Comparison of ENCODE assay signal across 1 cellular context in genomic region chr6:35342258-35343091, GRCh38.
TF ChIP-seq lines count a peak whose summit lies in the region.

Gene PPARD, plus strand, starts transcription at chr6:35342558. Its CDS starts 68,530 bp downstream, at chr6:35411088.

TF ChIP-seq in K562, 482 proteins besides CTCF, POLR2A, EP300 and RAD21 (continued from another document and continues in another):
- TF ChIP-seq ZHX1 (conservative IDR thresholded peaks at IDR 0.05; ENCODE audit: low read length) = no peak
- TF ChIP-seq ELF4 (CRISPR knock-in tag; IDR thresholded peaks at IDR 0.05) = 0 out of 2 replicates have a peak, but pooled peaks have one; percentile 31
- TF ChIP-seq ZNF57 (CRISPR knock-in tag; IDR thresholded peaks at IDR 0.05) = no peak
- TF ChIP-seq, protein P1, sequence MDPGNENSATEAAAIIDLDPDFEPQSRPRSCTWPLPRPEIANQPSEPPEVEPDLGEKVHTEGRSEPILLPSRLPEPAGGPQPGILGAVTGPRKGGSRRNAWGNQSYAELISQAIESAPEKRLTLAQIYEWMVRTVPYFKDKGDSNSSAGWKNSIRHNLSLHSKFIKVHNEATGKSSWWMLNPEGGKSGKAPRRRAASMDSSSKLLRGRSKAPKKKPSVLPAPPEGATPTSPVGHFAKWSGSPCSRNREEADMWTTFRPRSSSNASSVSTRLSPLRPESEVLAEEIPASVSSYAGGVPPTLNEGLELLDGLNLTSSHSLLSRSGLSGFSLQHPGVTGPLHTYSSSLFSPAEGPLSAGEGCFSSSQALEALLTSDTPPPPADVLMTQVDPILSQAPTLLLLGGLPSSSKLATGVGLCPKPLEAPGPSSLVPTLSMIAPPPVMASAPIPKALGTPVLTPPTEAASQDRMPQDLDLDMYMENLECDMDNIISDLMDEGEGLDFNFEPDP (CRISPR knock-in tag; IDR thresholded peaks at IDR 0.05) = no peak
- TF ChIP-seq POLR2AphosphoS5 (IDR thresholded peaks at IDR 0.05; ENCODE audit: control insufficient read depth, insufficient read depth, low read depth, low read length) = 0 out of 2 replicates have a peak, but pooled peaks have one; percentile 48
- TF ChIP-seq HDAC2 (IDR thresholded peaks at IDR 0.05) = no peak
- no peak for TF ChIP-seq YY1 (IDR thresholded peaks at IDR 0.05; ENCODE audit: borderline replicate concordance in 1 of 3, control insufficient read depth in 1 of 3, extremely low read depth in 1 of 3, insufficient read depth in 3 of 3, insufficient read length in 1 of 3, insufficient replicate concordance in 2 of 3, low read depth in 1 of 3, low read length in 2 of 3)
- no peak for TF ChIP-seq MTF1 (CRISPR knock-in tag; IDR thresholded peaks at IDR 0.05; ENCODE audit: borderline replicate concordance)
- TF ChIP-seq, protein P2, sequence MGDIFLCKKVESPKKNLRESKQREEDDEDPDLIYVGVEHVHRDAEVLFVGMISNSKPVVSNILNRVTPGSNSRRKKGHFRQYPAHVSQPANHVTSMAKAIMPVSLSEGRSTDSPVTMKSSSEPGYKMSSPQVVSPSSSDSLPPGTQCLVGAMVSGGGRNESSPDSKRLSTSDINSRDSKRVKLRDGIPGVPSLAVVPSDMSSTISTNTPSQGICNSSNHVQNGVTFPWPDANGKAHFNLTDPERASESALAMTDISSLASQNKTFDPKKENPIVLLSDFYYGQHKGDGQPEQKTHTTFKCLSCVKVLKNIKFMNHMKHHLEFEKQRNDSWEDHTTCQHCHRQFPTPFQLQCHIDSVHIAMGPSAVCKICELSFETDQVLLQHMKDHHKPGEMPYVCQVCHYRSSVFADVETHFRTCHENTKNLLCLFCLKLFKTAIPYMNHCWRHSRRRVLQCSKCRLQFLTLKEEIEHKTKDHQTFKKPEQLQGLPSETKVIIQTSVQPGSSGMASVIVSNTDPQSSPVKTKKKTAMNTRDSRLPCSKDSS (IDR thresholded peaks at IDR 0.05; ENCODE audit: low read depth, partially characterized antibody) = no peak
- TF ChIP-seq, protein P3, sequence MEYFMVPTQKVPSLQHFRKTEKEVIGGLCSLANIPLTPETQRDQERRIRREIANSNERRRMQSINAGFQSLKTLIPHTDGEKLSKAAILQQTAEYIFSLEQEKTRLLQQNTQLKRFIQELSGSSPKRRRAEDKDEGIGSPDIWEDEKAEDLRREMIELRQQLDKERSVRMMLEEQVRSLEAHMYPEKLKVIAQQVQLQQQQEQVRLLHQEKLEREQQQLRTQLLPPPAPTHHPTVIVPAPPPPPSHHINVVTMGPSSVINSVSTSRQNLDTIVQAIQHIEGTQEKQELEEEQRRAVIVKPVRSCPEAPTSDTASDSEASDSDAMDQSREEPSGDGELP (CRISPR knock-in tag; IDR thresholded peaks at IDR 0.05; ENCODE audit: borderline replicate concordance) = peak; percentile 85
- TF ChIP-seq KLF1 (tag; IDR thresholded peaks at IDR 0.05) = 0 out of 2 replicates have a peak, but pooled peaks have one; percentile 22
- no peak for TF ChIP-seq TEAD4 (IDR thresholded peaks at IDR 0.05; ENCODE audit: low read length)
- no peak for TF ChIP-seq TEAD4 (CRISPR knock-in tag; IDR thresholded peaks at IDR 0.05; ENCODE audit: borderline replicate concordance)
- no peak for TF ChIP-seq BACH1 (tag; IDR thresholded peaks at IDR 0.05)
- no peak for TF ChIP-seq CEBPB (tag; IDR thresholded peaks at IDR 0.05)
- no peak for TF ChIP-seq BRD4 (IDR thresholded peaks at IDR 0.05)
- TF ChIP-seq TARDBP (IDR thresholded peaks at IDR 0.05) = 0 out of 2 replicates have a peak, but pooled peaks have one; percentile 11
- TF ChIP-seq ZBED1 (IDR thresholded peaks at IDR 0.05) = no peak
- TF ChIP-seq HNRNPLL (IDR thresholded peaks at IDR 0.05; ENCODE audit: low read depth, low read length, poor library complexity, severe bottlenecking) = no peak
- TF ChIP-seq, protein P4, sequence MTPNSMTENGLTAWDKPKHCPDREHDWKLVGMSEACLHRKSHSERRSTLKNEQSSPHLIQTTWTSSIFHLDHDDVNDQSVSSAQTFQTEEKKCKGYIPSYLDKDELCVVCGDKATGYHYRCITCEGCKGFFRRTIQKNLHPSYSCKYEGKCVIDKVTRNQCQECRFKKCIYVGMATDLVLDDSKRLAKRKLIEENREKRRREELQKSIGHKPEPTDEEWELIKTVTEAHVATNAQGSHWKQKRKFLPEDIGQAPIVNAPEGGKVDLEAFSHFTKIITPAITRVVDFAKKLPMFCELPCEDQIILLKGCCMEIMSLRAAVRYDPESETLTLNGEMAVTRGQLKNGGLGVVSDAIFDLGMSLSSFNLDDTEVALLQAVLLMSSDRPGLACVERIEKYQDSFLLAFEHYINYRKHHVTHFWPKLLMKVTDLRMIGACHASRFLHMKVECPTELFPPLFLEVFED (CRISPR knock-in tag; conservative IDR thresholded peaks at IDR 0.05) = no peak
- no peak for TF ChIP-seq MLLT1 (IDR thresholded peaks at IDR 0.05)
- TF ChIP-seq GABPB1 (CRISPR knock-in tag; IDR thresholded peaks at IDR 0.05) = peak; percentile 85
- peak; percentile 28 for TF ChIP-seq SUPT5H (IDR thresholded peaks at IDR 0.05)
- TF ChIP-seq CTCFL (IDR thresholded peaks at IDR 0.05; ENCODE audit: borderline replicate concordance, insufficient read depth, low read depth, low read length, poor library complexity, severe bottlenecking) = peak; percentile 72
- TF ChIP-seq ZFP1 (CRISPR knock-in tag; IDR thresholded peaks at IDR 0.05) = no peak
- TF ChIP-seq ZNF146 (CRISPR knock-in tag; IDR thresholded peaks at IDR 0.05; ENCODE audit: unreplicated experiment) = peak; percentile 33
- no peak for TF ChIP-seq SAFB (IDR thresholded peaks at IDR 0.05; ENCODE audit: borderline replicate concordance, low read depth, low read length)
- no peak for TF ChIP-seq ZFPM2 (CRISPR knock-in tag; IDR thresholded peaks at IDR 0.05)
- TF ChIP-seq NBN (IDR thresholded peaks at IDR 0.05; ENCODE audit: low read depth) = no peak
- TF ChIP-seq ERF (CRISPR knock-in tag; IDR thresholded peaks at IDR 0.05) = no peak
- TF ChIP-seq, protein P5, sequence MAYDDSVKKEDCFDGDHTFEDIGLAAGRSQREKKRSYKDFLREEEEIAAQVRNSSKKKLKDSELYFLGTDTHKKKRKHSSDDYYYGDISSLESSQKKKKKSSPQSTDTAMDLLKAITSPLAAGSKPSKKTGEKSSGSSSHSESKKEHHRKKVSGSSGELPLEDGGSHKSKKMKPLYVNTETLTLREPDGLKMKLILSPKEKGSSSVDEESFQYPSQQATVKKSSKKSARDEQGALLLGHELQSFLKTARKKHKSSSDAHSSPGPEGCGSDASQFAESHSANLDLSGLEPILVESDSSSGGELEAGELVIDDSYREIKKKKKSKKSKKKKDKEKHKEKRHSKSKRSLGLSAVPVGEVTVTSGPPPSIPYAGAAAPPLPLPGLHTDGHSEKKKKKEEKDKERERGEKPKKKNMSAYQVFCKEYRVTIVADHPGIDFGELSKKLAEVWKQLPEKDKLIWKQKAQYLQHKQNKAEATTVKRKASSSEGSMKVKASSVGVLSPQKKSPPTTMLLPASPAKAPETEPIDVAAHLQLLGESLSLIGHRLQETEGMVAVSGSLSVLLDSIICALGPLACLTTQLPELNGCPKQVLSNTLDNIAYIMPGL (CRISPR knock-in tag; IDR thresholded peaks at IDR 0.05) = peak; percentile 92
- TF ChIP-seq, protein P6, sequence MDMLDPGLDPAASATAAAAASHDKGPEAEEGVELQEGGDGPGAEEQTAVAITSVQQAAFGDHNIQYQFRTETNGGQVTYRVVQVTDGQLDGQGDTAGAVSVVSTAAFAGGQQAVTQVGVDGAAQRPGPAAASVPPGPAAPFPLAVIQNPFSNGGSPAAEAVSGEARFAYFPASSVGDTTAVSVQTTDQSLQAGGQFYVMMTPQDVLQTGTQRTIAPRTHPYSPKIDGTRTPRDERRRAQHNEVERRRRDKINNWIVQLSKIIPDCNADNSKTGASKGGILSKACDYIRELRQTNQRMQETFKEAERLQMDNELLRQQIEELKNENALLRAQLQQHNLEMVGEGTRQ (CRISPR knock-in tag; IDR thresholded peaks at IDR 0.05) = no peak
- TF ChIP-seq ZNF175 (CRISPR knock-in tag; IDR thresholded peaks at IDR 0.05; ENCODE audit: low read depth) = no peak
- no peak for TF ChIP-seq NFATC3 (IDR thresholded peaks at IDR 0.05)
- TF ChIP-seq, protein P7, sequence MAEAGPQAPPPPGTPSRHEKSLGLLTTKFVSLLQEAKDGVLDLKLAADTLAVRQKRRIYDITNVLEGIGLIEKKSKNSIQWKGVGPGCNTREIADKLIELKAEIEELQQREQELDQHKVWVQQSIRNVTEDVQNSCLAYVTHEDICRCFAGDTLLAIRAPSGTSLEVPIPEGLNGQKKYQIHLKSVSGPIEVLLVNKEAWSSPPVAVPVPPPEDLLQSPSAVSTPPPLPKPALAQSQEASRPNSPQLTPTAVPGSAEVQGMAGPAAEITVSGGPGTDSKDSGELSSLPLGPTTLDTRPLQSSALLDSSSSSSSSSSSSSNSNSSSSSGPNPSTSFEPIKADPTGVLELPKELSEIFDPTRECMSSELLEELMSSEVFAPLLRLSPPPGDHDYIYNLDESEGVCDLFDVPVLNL (CRISPR knock-in tag; IDR thresholded peaks at IDR 0.05; ENCODE audit: low read depth) = no peak
- no peak for TF ChIP-seq E2F3 (CRISPR knock-in tag; IDR thresholded peaks at IDR 0.05)
- no peak for TF ChIP-seq PTBP1 (IDR thresholded peaks at IDR 0.05; ENCODE audit: low read depth, low read length)
- TF ChIP-seq ARID1B (IDR thresholded peaks at IDR 0.05) = no peak
- TF ChIP-seq TSC22D4 (tag; IDR thresholded peaks at IDR 0.05) = no peak
- peak; percentile 97 for TF ChIP-seq RB1 (IDR thresholded peaks at IDR 0.05; ENCODE audit: low read depth)
- TF ChIP-seq SMARCE1 (IDR thresholded peaks at IDR 0.05) = no peak
- TF ChIP-seq, protein P8, sequence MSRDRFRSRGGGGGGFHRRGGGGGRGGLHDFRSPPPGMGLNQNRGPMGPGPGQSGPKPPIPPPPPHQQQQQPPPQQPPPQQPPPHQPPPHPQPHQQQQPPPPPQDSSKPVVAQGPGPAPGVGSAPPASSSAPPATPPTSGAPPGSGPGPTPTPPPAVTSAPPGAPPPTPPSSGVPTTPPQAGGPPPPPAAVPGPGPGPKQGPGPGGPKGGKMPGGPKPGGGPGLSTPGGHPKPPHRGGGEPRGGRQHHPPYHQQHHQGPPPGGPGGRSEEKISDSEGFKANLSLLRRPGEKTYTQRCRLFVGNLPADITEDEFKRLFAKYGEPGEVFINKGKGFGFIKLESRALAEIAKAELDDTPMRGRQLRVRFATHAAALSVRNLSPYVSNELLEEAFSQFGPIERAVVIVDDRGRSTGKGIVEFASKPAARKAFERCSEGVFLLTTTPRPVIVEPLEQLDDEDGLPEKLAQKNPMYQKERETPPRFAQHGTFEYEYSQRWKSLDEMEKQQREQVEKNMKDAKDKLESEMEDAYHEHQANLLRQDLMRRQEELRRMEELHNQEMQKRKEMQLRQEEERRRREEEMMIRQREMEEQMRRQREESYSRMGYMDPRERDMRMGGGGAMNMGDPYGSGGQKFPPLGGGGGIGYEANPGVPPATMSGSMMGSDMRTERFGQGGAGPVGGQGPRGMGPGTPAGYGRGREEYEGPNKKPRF (IDR thresholded peaks at IDR 0.05; ENCODE audit: low read depth, low read length) = no peak
- TF ChIP-seq DDX20 (tag; IDR thresholded peaks at IDR 0.05; ENCODE audit: low read depth) = no peak
- TF ChIP-seq, protein P9, sequence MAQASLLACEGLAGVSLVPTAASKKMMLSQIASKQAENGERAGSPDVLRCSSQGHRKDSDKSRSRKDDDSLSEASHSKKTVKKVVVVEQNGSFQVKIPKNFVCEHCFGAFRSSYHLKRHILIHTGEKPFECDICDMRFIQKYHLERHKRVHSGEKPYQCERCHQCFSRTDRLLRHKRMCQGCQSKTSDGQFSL (CRISPR knock-in tag; IDR thresholded peaks at IDR 0.05) = 0 out of 2 replicates have a peak, but pooled peaks have one; percentile 41
- TF ChIP-seq, protein P9 (tag; IDR thresholded peaks at IDR 0.05) = no peak
- TF ChIP-seq POLR2G (IDR thresholded peaks at IDR 0.05; ENCODE audit: low read depth, low read length) = peak; percentile 80
- no peak for TF ChIP-seq ETV1 (tag; conservative IDR thresholded peaks at IDR 0.05; ENCODE audit: low read depth)
- no peak for TF ChIP-seq NR4A1 (CRISPR knock-in tag; IDR thresholded peaks at IDR 0.05)
- TF ChIP-seq NR4A1 (tag; IDR thresholded peaks at IDR 0.05) = no peak
